ENCODE assay signal across 8 cellular contexts in the genomic region with DNA sequence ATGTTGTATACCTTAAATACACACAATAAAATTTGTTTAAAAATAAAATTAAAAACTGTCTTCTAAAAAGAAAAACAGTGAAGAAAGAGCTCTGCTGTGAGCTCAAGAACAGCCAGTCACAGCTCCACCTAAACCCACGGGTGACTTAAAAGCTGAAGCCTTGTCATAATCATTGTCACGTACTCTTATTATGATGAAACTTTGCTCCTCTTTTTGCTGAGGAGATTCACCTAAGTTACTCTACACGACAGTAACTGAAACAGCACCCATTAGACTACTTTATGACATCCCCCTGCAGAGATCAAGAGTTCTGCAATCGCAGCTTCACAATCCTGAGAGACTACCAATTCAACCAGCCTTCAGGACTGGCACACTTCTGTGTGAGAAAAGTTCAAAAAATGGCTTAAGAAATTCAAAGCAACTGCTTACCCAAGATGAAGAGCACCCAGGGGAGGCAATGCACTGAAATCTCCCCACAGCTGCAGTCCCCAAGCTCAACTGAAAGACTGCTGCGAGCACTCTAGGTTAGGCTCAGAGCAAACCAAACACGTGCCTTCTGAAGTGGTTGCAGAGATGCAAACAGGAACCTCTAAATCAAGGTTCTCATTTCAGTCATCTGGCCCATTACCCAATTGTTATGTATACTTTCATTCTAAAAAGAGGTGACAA. TPM values are rescaled to one million over a fixed set of nuclear protein-coding genes. Genes with fewer than 3 reads are reported as not detected.
DNase-seq lines count a peak whose midpoint lies in the region; ATAC-seq and TF ChIP-seq lines count a peak whose summit lies in the region.

A gene with protein sequence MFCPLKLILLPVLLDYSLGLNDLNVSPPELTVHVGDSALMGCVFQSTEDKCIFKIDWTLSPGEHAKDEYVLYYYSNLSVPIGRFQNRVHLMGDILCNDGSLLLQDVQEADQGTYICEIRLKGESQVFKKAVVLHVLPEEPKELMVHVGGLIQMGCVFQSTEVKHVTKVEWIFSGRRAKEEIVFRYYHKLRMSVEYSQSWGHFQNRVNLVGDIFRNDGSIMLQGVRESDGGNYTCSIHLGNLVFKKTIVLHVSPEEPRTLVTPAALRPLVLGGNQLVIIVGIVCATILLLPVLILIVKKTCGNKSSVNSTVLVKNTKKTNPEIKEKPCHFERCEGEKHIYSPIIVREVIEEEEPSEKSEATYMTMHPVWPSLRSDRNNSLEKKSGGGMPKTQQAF (minus strand): TSS at position 500 of the 669 bp plus-strand sequence. CDS start 10,145 bp downstream, outside the sequence.

- H3K27ac Mint-ChIP-seq in activated CD4-positive, alpha-beta T cell treated with anti-CD3 and anti-CD28 coated beads for 36 hours, result no peak within 1 kb of the TSS
- no peak within 1 kb of the TSS for H3K27ac Mint-ChIP-seq in H9

- H2BK120ac ChIP-seq in H9 (ENCODE audit: low read depth, low read length, poor library complexity, severe bottlenecking), result no peak within 1 kb of the TSS

- H3K79me1 ChIP-seq in H9 (ENCODE audit: insufficient read depth, low read depth, low read length, poor library complexity, severe bottlenecking), result no peaks in the 10 kb centered on the region

- H4K8ac ChIP-seq in H9 (replicated peaks; ENCODE audit: insufficient read length, low read depth, low read length), result no peak within 1 kb of the TSS

- H3K9me3 Mint-ChIP-seq in activated CD4-positive, alpha-beta T cell treated with anti-CD3 and anti-CD28 coated beads for 36 hours (ENCODE audit: low read depth), result peaks cover 7% of the 10 kb centered on the region
- no peaks in the 10 kb centered on the region for H3K9me3 Mint-ChIP-seq in H9

- no peak within 1 kb of the TSS for H2BK5ac ChIP-seq in H9 (ENCODE audit: insufficient read length, low read length)

- in situ Hi-C loops in KBM-7 (cut with MboI; ENCODE audit: low pct_unique_long_range_greater_than_20kb, low sequenced_read_pairs), result no loop called here

- no peak within 1 kb of the TSS for H2BK15ac ChIP-seq in H9 (ENCODE audit: low read depth, low read length)

- H3K18ac ChIP-seq in H9 (ENCODE audit: insufficient read length, low read depth, low read length), result no peak within 1 kb of the TSS

- TF ChIP-seq CTCF in upper lobe of left lung (IDR thresholded peaks at IDR 0.05) (no peak), osteoblast (IDR thresholded peaks at IDR 0.05; ENCODE audit: extremely low read depth, low read depth, low read length) (no peak), H9 (conservative IDR thresholded peaks at IDR 0.05) (no peak)

- intact Hi-C loops in Right ventricle myocardium superior (cut with DNase I), result no loop called here
- intact Hi-C loops in cardiac septum (cut with DNase I), result no loop called here
- intact Hi-C loops in activated CD4-positive, alpha-beta T cell treated with anti-CD3 and anti-CD28 coated beads for 36 hours (cut with DNase I, micrococcal nuclease), result loop anchor here (1.0 to 10.0 kb wide), 8 partner anchors 7 to 1127 kb away; a partner anchor contains a TSS
- intact Hi-C loops in left ventricle myocardium superior (cut with micrococcal nuclease), result no loop called here

- H3K36me3 Mint-ChIP-seq in activated CD4-positive, alpha-beta T cell treated with anti-CD3 and anti-CD28 coated beads for 36 hours (ENCODE audit: low read depth), result peaks cover 75% of the 10 kb centered on the region
- no peaks in the 10 kb centered on the region for H3K36me3 Mint-ChIP-seq in H9 (ENCODE audit: insufficient read depth in 1 of 3, low read depth in 3 of 3)

- H3K27me3 ChIP-seq in upper lobe of left lung (no peaks in the 10 kb centered on the region), osteoblast (ENCODE audit: insufficient read depth, low read length) (peaks cover 21% of the 10 kb centered on the region), H9 (ENCODE audit: insufficient read depth, low read length) (no peaks in the 10 kb centered on the region)

- no peak within 1 kb of the TSS for H3T11ph ChIP-seq in H9 (ENCODE audit: low read length)

- CTCF ChIA-PET in activated CD4-positive, alpha-beta T cell treated with anti-CD3 and anti-CD28 coated beads for 36 hours (lab: Charles Lee), result interaction anchor here (0.6 to 4.2 kb wide), 19 partner anchors 8 to 222 kb away, joined by 3 to 36 read pairs (median 4); a partner anchor contains a TSS

- H4K5ac ChIP-seq in H9 (ENCODE audit: insufficient read length, low read depth, low read length), result no peak within 1 kb of the TSS

- H2BK20ac ChIP-seq in H9 (ENCODE audit: low read depth, low read length, poor library complexity, severe bottlenecking), result no peak within 1 kb of the TSS

- H3K4me3 ChIP-seq in upper lobe of left lung, result peak within 1 kb of the TSS in 3 of 4 donors; percentile 17 to 44 (median 27)
- H3K4me3 ChIP-seq in osteoblast (ENCODE audit: insufficient read depth, low read length), result no peak within 1 kb of the TSS

- H4K20me1 ChIP-seq in osteoblast (ENCODE audit: insufficient read depth, low read length), result no peaks in the 10 kb centered on the region
- no peaks in the 10 kb centered on the region for H4K20me1 ChIP-seq in H9 (ENCODE audit: control insufficient read depth, insufficient read depth, insufficient read length)

- H3K9ac ChIP-seq in H9 (ENCODE audit: extremely low read depth, insufficient read length, low read length), result no peak within 1 kb of the TSS

- H2AFZ ChIP-seq in osteoblast (ENCODE audit: low read length) (no peak within 1 kb of the TSS), H9 (ENCODE audit: low read length) (no peak within 1 kb of the TSS)

- no peak within 1 kb of the TSS for H2AK5ac ChIP-seq in H9 (ENCODE audit: insufficient read length, low read length)

- H3K23me2 ChIP-seq in H9 (ENCODE audit: insufficient read length, low read depth, low read length, poor library complexity, severe bottlenecking), result no peaks in the 10 kb centered on the region

- no peak within 1 kb of the TSS for H3K56ac ChIP-seq in H9 (ENCODE audit: insufficient read length, low read depth, low read length)

- H3K14ac ChIP-seq in H9 (ENCODE audit: insufficient read depth, low read length), result no peak within 1 kb of the TSS

- TF ChIP-seq EP300 in upper lobe of left lung (IDR thresholded peaks at IDR 0.05), result no peak

- H3K79me2 ChIP-seq in osteoblast (ENCODE audit: insufficient read depth, low read length), result no peaks in the 10 kb centered on the region
- no peaks in the 10 kb centered on the region for H3K79me2 ChIP-seq in H9 (ENCODE audit: insufficient read depth, low read length)

- H4K91ac ChIP-seq in H9 (ENCODE audit: insufficient read length, low read depth, low read length), result no peak within 1 kb of the TSS

- POLR2A ChIA-PET in activated CD4-positive, alpha-beta T cell treated with anti-CD3 and anti-CD28 coated beads for 36 hours (lab: Charles Lee), result interaction anchor here (0.5 to 4.2 kb wide), 17 partner anchors 8 to 659 kb away, joined by 3 to 44 read pairs (median 4); a partner anchor contains a TSS

- WGBS in upper lobe of left lung, 2 donors, result 47 to 62% methylated on average over 6 of the region's 6 CpGs
- WGBS in H9 (ENCODE audit: extremely low coverage, insufficient read length, low lambda C conversion rate), result no CpG with 5 or more reads among the region's 6 CpGs

- peak in 1 of 4 donors; percentile 67 for TF ChIP-seq POLR2A in upper lobe of left lung (IDR thresholded peaks at IDR 0.05)

- no peaks in the 10 kb centered on the region for H3K27me3 Mint-ChIP-seq in activated CD4-positive, alpha-beta T cell treated with anti-CD3 and anti-CD28 coated beads for 36 hours
- peaks cover 22% of the 10 kb centered on the region for H3K27me3 Mint-ChIP-seq in H9 (ENCODE audit: low read depth)

- H3K4me1 Mint-ChIP-seq in activated CD4-positive, alpha-beta T cell treated with anti-CD3 and anti-CD28 coated beads for 36 hours, result peaks cover 73% of the 10 kb centered on the region
- H3K4me1 Mint-ChIP-seq in H9, result no peaks in the 10 kb centered on the region

- no peak within 1 kb of the TSS for H3K23ac ChIP-seq in H9 (ENCODE audit: insufficient read length, low read depth, low read length)

- ATAC-seq in Right ventricle myocardium superior (ENCODE audit: poor library complexity) (peak; percentile 34), left ventricle myocardium superior (peak; percentile 51), upper lobe of left lung (ENCODE audit: low FRiP score in 2 of 2) (peak; percentile 68 to 71)
- peak; percentile 71 for ATAC-seq in activated CD4-positive, alpha-beta T cell treated with anti-CD3 and anti-CD28 coated beads for 36 hours

- H3K36me3 ChIP-seq in upper lobe of left lung, result peaks cover 0 to 3% (median 0%) of the 10 kb centered on the region in 4 donors
- no peaks in the 10 kb centered on the region for H3K36me3 ChIP-seq in osteoblast (ENCODE audit: insufficient read depth, low read length)

- H3K4me1 ChIP-seq in upper lobe of left lung, result peaks cover 4 to 15% (median 14%) of the 10 kb centered on the region in 4 donors
- H3K4me1 ChIP-seq in osteoblast (ENCODE audit: insufficient read depth, low read length), result no peaks in the 10 kb centered on the region
- no peaks in the 10 kb centered on the region for H3K4me1 ChIP-seq in H9 (ENCODE audit: insufficient read depth, low read length)

- H3K9me3 ChIP-seq in upper lobe of left lung (no peaks in the 10 kb centered on the region), osteoblast (ENCODE audit: low read depth, low read length) (no peaks in the 10 kb centered on the region), H9 (ENCODE audit: control insufficient read depth, low read depth, low read length) (no peaks in the 10 kb centered on the region)

- H2BK12ac ChIP-seq in H9 (ENCODE audit: insufficient read length, low read depth, low read length), result no peak within 1 kb of the TSS

- H3K4ac ChIP-seq in H9 (ENCODE audit: low read depth, low read length), result no peak within 1 kb of the TSS

- peak within 1 kb of the TSS; percentile 76 for H3K4me3 Mint-ChIP-seq in activated CD4-positive, alpha-beta T cell treated with anti-CD3 and anti-CD28 coated beads for 36 hours
- H3K4me3 Mint-ChIP-seq in H9, result no peak within 1 kb of the TSS

- H3K27ac ChIP-seq in upper lobe of left lung (peak within 1 kb of the TSS; percentile 30 to 79 (median 62)), osteoblast (ENCODE audit: low read depth, low read length) (no peak within 1 kb of the TSS), H9 (ENCODE audit: insufficient read length, low read depth, low read length) (no peak within 1 kb of the TSS)

- no peak for DNase-seq in Right ventricle myocardium superior
- no peak for DNase-seq in cardiac septum (ENCODE audit: low spot score)
- DNase-seq in activated CD4-positive, alpha-beta T cell treated with anti-CD3 and anti-CD28 coated beads for 36 hours, result peak; percentile 84
- no peak for DNase-seq in left ventricle myocardium superior
- no peak for DNase-seq in upper lobe of left lung
- DNase-seq in KBM-7, result no peak
- DNase-seq in osteoblast (ENCODE audit: insufficient read length, low spot score, missing footprints), result no peak
- DNase-seq in H9, result no peak

- H3K4me2 ChIP-seq in osteoblast (ENCODE audit: insufficient read depth, low read length) (no peak within 1 kb of the TSS), H9 (ENCODE audit: insufficient read depth, insufficient read length, low read length) (no peak within 1 kb of the TSS)

RNA-seq across cellular contexts. Expression of the gene that starts here (rescaled TPM):
- total RNA-seq in Right ventricle myocardium superior, result 2.7 TPM
- total RNA-seq in cardiac septum, result 5.4 TPM
- total RNA-seq in activated CD4-positive, alpha-beta T cell treated with anti-CD3 and anti-CD28 coated beads for 36 hours, result 100 to 1,000 TPM; 168 to 193 TPM
- total RNA-seq in left ventricle myocardium superior, result 4.5 TPM
- 100 to 1,000 TPM in 2 of 6 donors, 10 to 100 TPM in 4; 33.0 to 105 (median 49.5) TPM for total RNA-seq in upper lobe of left lung
- not detected in 2 replicates for total RNA-seq in osteoblast
- total RNA-seq in H9 (2021), result 0.35 and 0.48 TPM in 2 replicates

Comparison
In these comparisons a context has a peak if more than half of its experiments do, and no peak if none do; other contexts are left out.
1. H3K27ac ChIP-seq: peak in upper lobe of left lung (4 of 4); none in osteoblast (single experiment) and H9 (single experiment).
2. intact Hi-C loops: an anchor here in activated CD4-positive, alpha-beta T cell treated with anti-CD3 and anti-CD28 coated beads for 36 hours (1.0 to 10.0 kb wide); none called in Right ventricle myocardium superior, cardiac septum and left ventricle myocardium superior.
3. Peak in every context shown above with its lines, with median percentiles within 50 percentile points of each other: ATAC-seq.